ENCODE assay signal across 2 cellular contexts in the genomic region with DNA sequence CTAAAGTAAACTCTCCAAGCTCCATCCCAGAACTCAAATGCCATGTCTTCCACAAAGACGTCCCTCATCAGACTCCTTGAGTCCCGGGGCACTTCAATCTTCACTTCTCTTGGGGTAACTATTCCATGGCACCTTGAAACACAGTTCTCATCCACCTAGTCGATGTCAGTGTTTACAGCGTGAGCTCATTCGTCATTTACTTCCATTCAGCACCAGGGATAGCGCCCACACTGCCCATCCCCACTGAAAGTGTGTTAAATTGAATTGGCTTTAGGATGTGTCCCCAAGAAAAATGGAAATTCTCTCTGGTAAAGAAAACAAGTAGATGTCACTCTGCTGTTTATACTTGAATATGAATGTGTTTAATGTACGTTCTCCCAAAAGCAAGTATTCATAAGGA.
TF ChIP-seq lines count a peak whose summit lies in the region.

No MANE protein-coding gene starts in this region.

TF ChIP-seq in HCT116, 20 proteins besides CTCF, POLR2A, EP300 and RAD21:
- TF ChIP-seq REST (IDR thresholded peaks at IDR 0.05; ENCODE audit: low read depth) (peak; percentile 92), EZH2phosphoT487 (IDR thresholded peaks at IDR 0.05; ENCODE audit: borderline replicate concordance) (no peak)

TF ChIP-seq in K562, 482 proteins besides CTCF, POLR2A, EP300 and RAD21:
- TF ChIP-seq AFF1 (IDR thresholded peaks at IDR 0.05; ENCODE audit: low read depth in 1 of 2, partially characterized antibody in 2 of 2) (peak in 1 of 2 experiments; percentile 79), CREM (IDR thresholded peaks at IDR 0.05; ENCODE audit: low read depth) (peak; percentile 53), TAL1 (IDR thresholded peaks at IDR 0.05) (no peak), ZNF143 (CRISPR knock-in tag; IDR thresholded peaks at IDR 0.05) (no peak), XRCC5 (IDR thresholded peaks at IDR 0.05; ENCODE audit: low read depth, low read length) (no peak), SRSF3 (IDR thresholded peaks at IDR 0.05; ENCODE audit: insufficient read depth, low read length) (no peak), EHMT2 (IDR thresholded peaks at IDR 0.05) (peak; percentile 98), MAZ (CRISPR knock-in tag; conservative IDR thresholded peaks at IDR 0.05 in 1 of 2, IDR thresholded peaks at IDR 0.05 in 1 of 2) (0 out of 4 replicates have a peak, but pooled peaks of 1 of the 2 experiments have one; percentile 39), TGIF2 (CRISPR knock-in tag; IDR thresholded peaks at IDR 0.05) (0 out of 2 replicates have a peak, but pooled peaks have one; percentile 34), NR4A1 (CRISPR knock-in tag; IDR thresholded peaks at IDR 0.05) (no peak), NR4A1 (tag; IDR thresholded peaks at IDR 0.05) (peak; percentile 41; the same call in 1 of the 2 replicates), CXXC5 (CRISPR knock-in tag; IDR thresholded peaks at IDR 0.05) (0 out of 2 replicates have a peak, but pooled peaks have one; percentile 11), RCOR1 (IDR thresholded peaks at IDR 0.05; ENCODE audit: borderline replicate concordance in 1 of 2, low read depth in 2 of 2, low read length in 2 of 2) (peak in 1 of 2 experiments; percentile 45; a peak in 1 of 4 replicates), ATF1 (CRISPR knock-in tag; IDR thresholded peaks at IDR 0.05) (no peak), ATF1 (tag; IDR thresholded peaks at IDR 0.05) (0 out of 2 replicates have a peak, but pooled peaks have one; percentile 13), REST (CRISPR knock-in tag; IDR thresholded peaks at IDR 0.05; ENCODE audit: low read depth) (peak; percentile 94), MIER1 (IDR thresholded peaks at IDR 0.05; ENCODE audit: low read depth) (peak; percentile 92), GTF2A2 (tag; IDR thresholded peaks at IDR 0.05) (no peak)
